ENCODE assay signal across 13 cellular contexts in genomic region chr5:80194470-80194869, GRCh38.
A peak's percentile ranks its signal among the peaks of the same experiment; 100 is the strongest.
DNase-seq lines count a peak whose midpoint lies in the region; ATAC-seq and TF ChIP-seq lines count a peak whose summit lies in the region.
"Had no signal": no experiment of that assay in that cellular context is flagged by ENCODE, and none has a peak within 500 bp of the region (broad histone marks: within the 10 kb centered on the region; RNA-seq: fewer than 3 reads in every experiment).

No MANE protein-coding gene starts in this region.

- peaks cover 7% of the 10 kb centered on the region for H3K36me3 ChIP-seq in CD8-positive, alpha-beta T cell (ENCODE audit: insufficient read depth, low read length)
- H3K36me3 ChIP-seq in IMR-90 (ENCODE audit: control insufficient read depth, insufficient read depth, low read length) (no peaks in the 10 kb centered on the region), neural progenitor cell (no peaks in the 10 kb centered on the region), Karpas-422 (ENCODE audit: insufficient read depth, low read length) (no peaks in the 10 kb centered on the region)

- intact Hi-C loops in CD8-positive, alpha-beta T cell (cut with DNase I, micrococcal nuclease) = loop anchor here (2.0 to 10.0 kb wide), 6 partner anchors 14 to 102 kb away; partner anchors contain the start of gene SERINC5 (in 1 of the 2)
- intact Hi-C loops in IMR-90 (cut with micrococcal nuclease) = no loop called here
- intact Hi-C loops in activated T-helper 2 cell treated with anti-CD3 and anti-CD28 coated beads, Interferon-gamma antibody, Interleukin-2, Interleukin-4, amounts not matched to agents 10 μg/mL and 5 μg/mL and 100 μg/mL, durations not matched to agents 14 hours and 24 hours and 36 hours (cut with micrococcal nuclease) = loop anchor here (1.0 to 5.0 kb wide), 4 partner anchors 38 to 102 kb away; no protein-coding TSS in a partner anchor
- intact Hi-C loops in left colon (cut with DNase I, micrococcal nuclease) = no loop called here

- no peak overlapping the region for H4K8ac ChIP-seq in IMR-90 (ENCODE audit: low read depth in 2 of 2, low read length in 2 of 2)

- H2BK15ac ChIP-seq in IMR-90 (ENCODE audit: low read depth, low read length) = no peak overlapping the region

- no peak overlapping the region for H3K23ac ChIP-seq in IMR-90 (ENCODE audit: low read depth, low read length)

- TF ChIP-seq CTCF in CD8-positive, alpha-beta T cell (IDR thresholded peaks at IDR 0.05) = no peak
- no peak for TF ChIP-seq CTCF in IMR-90 (conservative IDR thresholded peaks at IDR 0.05; ENCODE audit: low read depth, low read length)
- TF ChIP-seq CTCF in neural progenitor cell (IDR thresholded peaks at IDR 0.05) = no peak

- no peaks in the 10 kb centered on the region for H3K9me3 ChIP-seq in CD8-positive, alpha-beta T cell (ENCODE audit: low read length)
- H3K9me3 ChIP-seq in IMR-90 (ENCODE audit: control insufficient read depth, insufficient read depth, low read length) = no peaks in the 10 kb centered on the region
- no peaks in the 10 kb centered on the region for H3K9me3 ChIP-seq in neural progenitor cell (ENCODE audit: low read depth)
- H3K9me3 ChIP-seq in Karpas-422 (ENCODE audit: low read length) = no peaks in the 10 kb centered on the region

- peak overlapping the region; percentile 81 for H3K4me3 Mint-ChIP-seq in CD8-positive, alpha-beta T cell
- H3K4me3 Mint-ChIP-seq in activated T-helper 2 cell treated with anti-CD3 and anti-CD28 coated beads, Interferon-gamma antibody, Interleukin-2, Interleukin-4, amounts not matched to agents 10 μg/mL and 5 μg/mL and 100 μg/mL, durations not matched to agents 14 hours and 24 hours and 36 hours (ENCODE audit: low read depth) = peak overlapping the region; percentile 13
- no peak overlapping the region for H3K4me3 Mint-ChIP-seq in neural progenitor cell
- H3K4me3 Mint-ChIP-seq: neural crest cell had no signal

- BruUV-seq in IMR-90 (replicated peaks; lab: Mats Ljungman, UMichigan) = no TSS peak

- ATAC-seq in CD8-positive, alpha-beta T cell = no peak
- ATAC-seq in IMR-90 (ENCODE audit: low read depth) (no peak), left colon (no peak), GM19351 (IDR thresholded peaks at IDR 0.05; ENCODE audit: unreplicated experiment) (no peak)
- ATAC-seq: HCT116 had no signal

- H3K4me3 ChIP-seq in CD8-positive, alpha-beta T cell (ENCODE audit: low read depth, low read length) = peak overlapping the region; percentile 29
- H3K4me3 ChIP-seq in IMR-90 (ENCODE audit: insufficient read depth, low read depth, low read length) (no peak overlapping the region), neural progenitor cell (no peak overlapping the region), Karpas-422 (ENCODE audit: low read length) (no peak overlapping the region)

- POLR2A ChIA-PET in CD8-positive, alpha-beta T cell (lab: Charles Lee) = interaction anchor here (0.8 to 5.4 kb wide), 5 partner anchors 10 to 61 kb away, joined by 7 to 55 read pairs (median 9); partner anchors contain the start of gene SERINC5
- POLR2A ChIA-PET in IMR-90 (lab: Charles Lee; ENCODE audit: unreplicated experiment) = no interaction called here

- no peak for TF ChIP-seq POLR2A in IMR-90 (IDR thresholded peaks at IDR 0.05; ENCODE audit: low read depth, low read length)

- H2AK5ac ChIP-seq in IMR-90 (ENCODE audit: low read depth, low read length) = peak overlapping the region; percentile 27; the same call in 1 of the 2 replicates

- H4K5ac ChIP-seq in IMR-90 (ENCODE audit: low read depth, low read length) = no peak overlapping the region

- H3K9me3 Mint-ChIP-seq in CD8-positive, alpha-beta T cell = no peaks in the 10 kb centered on the region
- H3K9me3 Mint-ChIP-seq in activated T-helper 2 cell treated with anti-CD3 and anti-CD28 coated beads, Interferon-gamma antibody, Interleukin-2, Interleukin-4, amounts not matched to agents 10 μg/mL and 5 μg/mL and 100 μg/mL, durations not matched to agents 14 hours and 24 hours and 36 hours = no peaks in the 10 kb centered on the region
- no peaks in the 10 kb centered on the region for H3K9me3 Mint-ChIP-seq in neural progenitor cell
- H3K9me3 Mint-ChIP-seq: neural crest cell had no signal

- H3K79me2 ChIP-seq in neural progenitor cell (ENCODE audit: low read depth) (peaks cover 98% of the 10 kb centered on the region), Karpas-422 (ENCODE audit: low read length) (no peaks in the 10 kb centered on the region)

- no peak overlapping the region for H3K4me2 ChIP-seq in IMR-90 (ENCODE audit: low read depth, low read length)
- H3K4me2 ChIP-seq in neural progenitor cell = peak overlapping the region; percentile 70
- H3K4me2 ChIP-seq in Karpas-422 (ENCODE audit: low read depth, low read length, poor library complexity, severe bottlenecking) = no peak overlapping the region

- H3K9me1 ChIP-seq in IMR-90 (ENCODE audit: insufficient read depth, low read length) = peaks cover 21% of the 10 kb centered on the region

- peaks cover 5 to 25% of the 10 kb centered on the region in 2 experiments; a peak in 3 of 4 replicates for H3K79me1 ChIP-seq in IMR-90 (ENCODE audit: low read depth in 1 of 2, low read length in 2 of 2)

- no peak overlapping the region for H2AK9ac ChIP-seq in IMR-90 (replicated peaks; ENCODE audit: low read depth, low read length, poor library complexity)

- no peak overlapping the region for H3K14ac ChIP-seq in IMR-90 (replicated peaks; ENCODE audit: low read depth, low read length)

- H3K9me2 ChIP-seq in Karpas-422 (replicated peaks; ENCODE audit: insufficient read depth, low read length) = no peaks in the 10 kb centered on the region

- H3K27ac Mint-ChIP-seq in CD8-positive, alpha-beta T cell = peak overlapping the region; percentile 91
- peak overlapping the region; percentile 97 for H3K27ac Mint-ChIP-seq in activated T-helper 2 cell treated with anti-CD3 and anti-CD28 coated beads, Interferon-gamma antibody, Interleukin-2, Interleukin-4, amounts not matched to agents 10 μg/mL and 5 μg/mL and 100 μg/mL, durations not matched to agents 14 hours and 24 hours and 36 hours
- no peak overlapping the region for H3K27ac Mint-ChIP-seq in neural progenitor cell

- peaks cover 37% of the 10 kb centered on the region for H3K36me3 Mint-ChIP-seq in CD8-positive, alpha-beta T cell
- peaks cover 25% of the 10 kb centered on the region for H3K36me3 Mint-ChIP-seq in activated T-helper 2 cell treated with anti-CD3 and anti-CD28 coated beads, Interferon-gamma antibody, Interleukin-2, Interleukin-4, amounts not matched to agents 10 μg/mL and 5 μg/mL and 100 μg/mL, durations not matched to agents 14 hours and 24 hours and 36 hours (ENCODE audit: low read depth)
- H3K36me3 Mint-ChIP-seq in neural progenitor cell = peaks cover 12% of the 10 kb centered on the region

- H3K4me1 Mint-ChIP-seq in CD8-positive, alpha-beta T cell (ENCODE audit: low read depth) = peaks cover 87% of the 10 kb centered on the region
- H3K4me1 Mint-ChIP-seq in activated T-helper 2 cell treated with anti-CD3 and anti-CD28 coated beads, Interferon-gamma antibody, Interleukin-2, Interleukin-4, amounts not matched to agents 10 μg/mL and 5 μg/mL and 100 μg/mL, durations not matched to agents 14 hours and 24 hours and 36 hours (ENCODE audit: low read depth) = peaks cover 68% of the 10 kb centered on the region
- H3K4me1 Mint-ChIP-seq in neural progenitor cell = peaks cover 49% of the 10 kb centered on the region

- H3K9ac ChIP-seq in IMR-90 (ENCODE audit: low read depth, low read length) (no peak overlapping the region), neural progenitor cell (no peak overlapping the region), Karpas-422 (ENCODE audit: low read length) (no peak overlapping the region)

- H3K56ac ChIP-seq in IMR-90 (ENCODE audit: extremely low read depth, insufficient read depth, low read length) = no peak overlapping the region

- no CpG with 5 or more reads among the region's 4 CpGs for WGBS in IMR-90 (ENCODE audit: extremely low coverage in 2 of 2, insufficient read length in 1 of 2), 2 experiments

- no peaks in the 10 kb centered on the region for H3K27me3 Mint-ChIP-seq in CD8-positive, alpha-beta T cell (ENCODE audit: low read depth)
- no peaks in the 10 kb centered on the region for H3K27me3 Mint-ChIP-seq in activated T-helper 2 cell treated with anti-CD3 and anti-CD28 coated beads, Interferon-gamma antibody, Interleukin-2, Interleukin-4, amounts not matched to agents 10 μg/mL and 5 μg/mL and 100 μg/mL, durations not matched to agents 14 hours and 24 hours and 36 hours (ENCODE audit: low read depth)
- H3K27me3 Mint-ChIP-seq in neural progenitor cell (ENCODE audit: insufficient read depth, low read depth) = peaks cover 5% of the 10 kb centered on the region

- dilution Hi-C loops in IMR-90 (cut with HindIII; ENCODE audit: low sequenced_read_pairs, unreplicated experiment) = no loop called here

- H3K4ac ChIP-seq in IMR-90 (ENCODE audit: low read depth, low read length) = no peak overlapping the region

- H4K20me1 ChIP-seq in IMR-90 (ENCODE audit: insufficient read depth, low read length) = no peaks in the 10 kb centered on the region
- H4K20me1 ChIP-seq in neural progenitor cell (ENCODE audit: low read depth) = peaks cover 88% of the 10 kb centered on the region
- H4K20me1 ChIP-seq in Karpas-422 (ENCODE audit: insufficient read depth, low read depth, low read length) = no peaks in the 10 kb centered on the region

- H2BK120ac ChIP-seq in IMR-90 (ENCODE audit: low read depth, low read length) = no peak overlapping the region

- H3K18ac ChIP-seq in IMR-90 (ENCODE audit: low read depth, low read length) = no peak overlapping the region

- H4K91ac ChIP-seq in IMR-90 (ENCODE audit: insufficient read depth, low read depth, low read length) = no peak overlapping the region

- no peak for DNase-seq in CD8-positive, alpha-beta T cell
- peak; percentile 25 for DNase-seq in IMR-90
- no peak for DNase-seq in activated T-helper 2 cell treated with anti-CD3 and anti-CD28 coated beads, Interferon-gamma antibody, Interleukin-2, Interleukin-4, amounts not matched to agents 10 μg/mL and 5 μg/mL and 100 μg/mL, durations not matched to agents 14 hours and 24 hours and 36 hours (ENCODE audit: low spot score)
- DNase-seq in neural progenitor cell (ENCODE audit: low spot score) = no peak
- no peak for DNase-seq in Karpas-422
- no peak for DNase-seq in NCI-H146 (lab: John Stamatoyannopoulos, UW)
- no peak for DNase-seq in left colon
- DNase-seq: glutamatergic neuron, NCI-H1092, NCI-H510A treated with DMSO at 0.1 percent for 48 hours had no signal

- in situ Hi-C loops in IMR-90 (cut with MboI; ENCODE audit: low sequenced_read_pairs) = no loop called here

- peaks cover 94% of the 10 kb centered on the region for H3K4me1 ChIP-seq in CD8-positive, alpha-beta T cell (ENCODE audit: insufficient read depth, low read length)
- H3K4me1 ChIP-seq in IMR-90 (ENCODE audit: control insufficient read depth, insufficient read depth, low read length) (peaks cover 6% of the 10 kb centered on the region), neural progenitor cell (peaks cover 64% of the 10 kb centered on the region), Karpas-422 (ENCODE audit: low read length) (no peaks in the 10 kb centered on the region)

- no peak overlapping the region for H2BK20ac ChIP-seq in IMR-90 (ENCODE audit: low read depth, low read length)

- CTCF ChIA-PET in CD8-positive, alpha-beta T cell (lab: Charles Lee) = interaction anchor here (1.0 to 2.8 kb wide), 6 partner anchors 11 to 81 kb away, joined by 3 to 9 read pairs (median 4); no protein-coding TSS in a partner anchor
- CTCF ChIA-PET in IMR-90 (lab: Yijun Ruan, JAX) = no interaction called here

- H3K27ac ChIP-seq in CD8-positive, alpha-beta T cell (ENCODE audit: low read depth, low read length) = peak overlapping the region; percentile 8
- no peak overlapping the region for H3K27ac ChIP-seq in IMR-90 (ENCODE audit: insufficient read depth, low read length)
- H3K27ac ChIP-seq in neural progenitor cell = no peak overlapping the region
- H3K27ac ChIP-seq in Karpas-422 (ENCODE audit: low read length) = no peak overlapping the region

- H3K27me3 ChIP-seq in CD8-positive, alpha-beta T cell (ENCODE audit: insufficient read depth, low read length) = no peaks in the 10 kb centered on the region
- no peaks in the 10 kb centered on the region for H3K27me3 ChIP-seq in IMR-90 (ENCODE audit: control insufficient read depth, insufficient read depth, low read length)
- H3K27me3 ChIP-seq in neural progenitor cell = no peaks in the 10 kb centered on the region
- no peaks in the 10 kb centered on the region for H3K27me3 ChIP-seq in Karpas-422 (ENCODE audit: low read length)

- no peak overlapping the region for H2BK5ac ChIP-seq in IMR-90 (ENCODE audit: low read depth, low read length, poor library complexity, severe bottlenecking)

- H3F3A ChIP-seq in neural progenitor cell (ENCODE audit: low read depth) = peaks cover 47% of the 10 kb centered on the region

- TF ChIP-seq RAD21 in IMR-90 (IDR thresholded peaks at IDR 0.05; ENCODE audit: low read length) = no peak

- no peak overlapping the region for H2AFZ ChIP-seq in IMR-90 (replicated peaks; ENCODE audit: low read length, poor library complexity)
- H2AFZ ChIP-seq in neural progenitor cell (replicated peaks) = no peak overlapping the region
- H2AFZ ChIP-seq in Karpas-422 (ENCODE audit: low read length) = no peak overlapping the region

Comparison
In these comparisons a context has a peak if more than half of its experiments do, and no peak if none do; other contexts are left out.
1. intact Hi-C loops: an anchor here in CD8-positive, alpha-beta T cell (2.0 to 10.0 kb wide) and activated T-helper 2 cell treated with anti-CD3 and anti-CD28 coated beads, Interferon-gamma antibody, Interleukin-2, Interleukin-4, amounts not matched to agents 10 μg/mL and 5 μg/mL and 100 μg/mL, durations not matched to agents 14 hours and 24 hours and 36 hours (1.0 to 5.0 kb wide); none called in IMR-90 and left colon.